ENCODE assay signal across 19 cellular contexts in the genomic region with DNA sequence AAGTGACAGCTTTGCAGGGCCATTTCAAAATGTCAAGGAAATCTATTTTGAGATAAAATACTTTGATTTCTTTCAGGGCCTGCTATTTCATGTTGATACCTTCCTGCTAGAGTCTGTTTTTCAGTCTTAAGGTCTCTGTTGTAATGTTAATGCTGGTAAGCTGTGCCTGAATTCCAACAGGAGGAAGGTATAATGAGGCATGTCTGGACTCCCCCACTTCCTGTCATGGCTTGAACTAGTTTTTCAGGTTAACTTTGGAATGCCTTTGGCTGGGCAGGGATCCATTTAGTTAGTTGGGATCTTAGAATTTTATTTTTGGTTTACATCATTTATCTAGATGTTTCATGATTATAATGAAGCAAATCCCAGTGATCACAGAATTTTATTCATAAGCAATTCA.
DNase-seq lines count a peak whose midpoint lies in the region; ATAC-seq and TF ChIP-seq lines count a peak whose summit lies in the region.
"Had no signal": no experiment of that assay in that cellular context is flagged by ENCODE, and none has a peak within 500 bp of the region (broad histone marks: within the 10 kb centered on the region; RNA-seq: fewer than 3 reads in every experiment).

No MANE protein-coding gene starts in this region.

- H3K36me3 ChIP-seq in HUES48 (ENCODE audit: control insufficient read depth, insufficient read depth, low read length) (no peaks in the 10 kb centered on the region), NT2/D1 (ENCODE audit: insufficient read depth, insufficient read length, low read length) (no peaks in the 10 kb centered on the region), mesendoderm (ENCODE audit: control insufficient read depth, insufficient read depth, low read length) (no peaks in the 10 kb centered on the region)
- H3K36me3 ChIP-seq: BE2C, HAP-1, MG63 had no signal

- peaks cover 12% of the 10 kb centered on the region for H3K4me1 ChIP-seq in HUES48 (ENCODE audit: control insufficient read depth, insufficient read depth, low read length)
- H3K4me1 ChIP-seq in NT2/D1 (ENCODE audit: insufficient read depth, insufficient read length): no peaks in the 10 kb centered on the region
- no peaks in the 10 kb centered on the region for H3K4me1 ChIP-seq in mesendoderm (ENCODE audit: control insufficient read depth, low read depth, low read length)
- H3K4me1 ChIP-seq: A549, BE2C, HAP-1 had no signal

- H3K27me3 ChIP-seq in HUES48 (ENCODE audit: control insufficient read depth, insufficient read depth, low read length) (no peaks in the 10 kb centered on the region), NT2/D1 (ENCODE audit: insufficient read depth, insufficient read length) (no peaks in the 10 kb centered on the region), mesendoderm (ENCODE audit: insufficient read depth, low read length, poor library complexity) (no peaks in the 10 kb centered on the region)
- H3K27me3 ChIP-seq: BE2C, MG63 had no signal

- no peak overlapping the region for H4K5ac ChIP-seq in mesendoderm (ENCODE audit: low read length)

- H3K9me3 ChIP-seq in HUES48 (ENCODE audit: control insufficient read depth, insufficient read depth, low read length) (peaks cover 19% of the 10 kb centered on the region), NT2/D1 (ENCODE audit: insufficient read depth, low read length) (peaks cover 24% of the 10 kb centered on the region)
- H3K9me3 ChIP-seq: A549, BE2C, HAP-1, MG63 had no signal

- H2BK5ac ChIP-seq in mesendoderm (ENCODE audit: low read length): no peak overlapping the region

- peak overlapping the region; percentile 66 for H3K27ac ChIP-seq in HUES48 (ENCODE audit: low read depth, low read length)
- H3K27ac ChIP-seq in mesendoderm (ENCODE audit: low read depth, low read length): no peak overlapping the region
- H3K27ac ChIP-seq: A549 had no signal

- H2AK5ac ChIP-seq in mesendoderm (ENCODE audit: low read length): no peak overlapping the region

- H3K79me2 ChIP-seq in mesendoderm (ENCODE audit: control insufficient read depth, insufficient read depth, low read length): no peaks in the 10 kb centered on the region

- H3K79me1 ChIP-seq in mesendoderm (ENCODE audit: low read length): no peaks in the 10 kb centered on the region

- H3K18ac ChIP-seq in mesendoderm (ENCODE audit: low read length): no peak overlapping the region

- H2BK120ac ChIP-seq in mesendoderm (ENCODE audit: low read depth, low read length): no peak overlapping the region

- DNase-seq in NT2/D1 (ENCODE audit: low read depth, low spot score) (peak; percentile 40), epithelial cell of esophagus (ENCODE audit: low read depth) (peak; percentile 84), mesendoderm (peak; percentile 53), NCI-H2196 (lab: John Stamatoyannopoulos, UW; ENCODE audit: unreplicated experiment) (no peak), HT-29 (ENCODE audit: low spot score) (no peak)
- DNase-seq: BE2C, DMS79, Kasumi-1, MG63, NCI-H1417, NCI-H187, NCI-H2227 treated with DMSO at 0.1 percent for 48 hours, NCI-H510A treated with DMSO at 0.1 percent for 48 hours, NCI-H748 treated with DMSO at 0.1 percent for 48 hours had no signal

- H3K9ac ChIP-seq in HUES48 (ENCODE audit: low read depth, low read length) (no peak overlapping the region), NT2/D1 (ENCODE audit: insufficient read length, low read depth) (no peak overlapping the region), mesendoderm (ENCODE audit: low read length) (no peak overlapping the region)

- H3K4me2 ChIP-seq in mesendoderm (ENCODE audit: low read length): no peak overlapping the region
- H3K4me2 ChIP-seq: A549 had no signal

- ATAC-seq in HG03175 (IDR thresholded peaks at IDR 0.05; ENCODE audit: unreplicated experiment): no peak
- ATAC-seq: A549, SK-N-SH treated with all-trans-retinoic acid at 6 μM for 48 hours had no signal

- H3K23ac ChIP-seq in mesendoderm (ENCODE audit: low read length): no peak overlapping the region

- H3K56ac ChIP-seq in mesendoderm (ENCODE audit: low read length): no peak overlapping the region

- TF ChIP-seq CTCF in epithelial cell of esophagus (IDR thresholded peaks at IDR 0.05; ENCODE audit: insufficient read depth, low read depth, low read length, missing control alignments): no peak

- H4K8ac ChIP-seq in mesendoderm (ENCODE audit: low read depth, low read length): no peak overlapping the region

- no peak overlapping the region for H3K4ac ChIP-seq in mesendoderm (ENCODE audit: low read depth, low read length)

- no peak overlapping the region for H2BK15ac ChIP-seq in mesendoderm (replicated peaks; ENCODE audit: low read depth)

- H3K4me3 ChIP-seq in HUES48 (ENCODE audit: low read depth, low read length) (peak overlapping the region; percentile 37; the same call in 1 of the 2 replicates), NT2/D1 (ENCODE audit: insufficient read length, low read depth) (no peak overlapping the region), epithelial cell of esophagus (ENCODE audit: low read length) (no peak overlapping the region), mesendoderm (ENCODE audit: low read length) (no peak overlapping the region)
- H3K4me3 ChIP-seq: A549, HAP-1, MG63 had no signal

Comparison
In these comparisons a context has a peak if more than half of its experiments do, and no peak if none do; other contexts are left out.
1. DNase-seq: peak in NT2/D1 (single experiment), epithelial cell of esophagus (single experiment) and mesendoderm (single experiment); none in NCI-H2196 (single experiment) and HT-29 (single experiment).